9 cellular contexts compared by ENCODE assay signal in genomic region chr17:77208217-77208808, GRCh38.
DNase-seq lines count a peak whose midpoint lies in the region; ATAC-seq and TF ChIP-seq lines count a peak whose summit lies in the region.
"Had no signal": no experiment of that assay in that cellular context is flagged by ENCODE, and none has a peak within 500 bp of the region (broad histone marks: within the 10 kb centered on the region; RNA-seq: fewer than 3 reads in every experiment).

No MANE protein-coding gene starts in this region.

- H3K9me3 Mint-ChIP-seq in activated naive CD4-positive, alpha-beta T cell treated with anti-CD3 and anti-CD28 coated beads, Interleukin-2, amount 50 U/mL, for 72 hours, result no peaks in the 10 kb centered on the region
- no peaks in the 10 kb centered on the region for H3K9me3 Mint-ChIP-seq in T-helper 2 cell treated with Interferon-gamma antibody and Interleukin-4, amounts not matched to agents 5 μg/mL and 100 μg/mL, for 36 hours

- intact Hi-C loops in uterus (cut with DNase I; ENCODE audit: low total_unique reads), result no loop called here

- ATAC-seq in activated naive CD4-positive, alpha-beta T cell treated with anti-CD3 and anti-CD28 coated beads, Interleukin-2, amount 50 U/mL, for 72 hours, result no peak
- no peak for ATAC-seq in GM19467 (IDR thresholded peaks at IDR 0.05; ENCODE audit: unreplicated experiment)
- ATAC-seq in HG02981 (IDR thresholded peaks at IDR 0.05; ENCODE audit: unreplicated experiment), result no peak
- ATAC-seq: mucosa of descending colon had no signal

- H3K4me3 ChIP-seq in astrocyte of the cerebellum (ENCODE audit: low read depth, low read length) (no peak overlapping the region), kidney epithelial cell (ENCODE audit: low read depth, low read length) (no peak overlapping the region), uterus (no peak overlapping the region)
- H3K4me3 ChIP-seq: mucosa of descending colon had no signal

- TF ChIP-seq CTCF in astrocyte of the cerebellum (IDR thresholded peaks at IDR 0.05; ENCODE audit: low read depth, low read length, missing control alignments), result peak; percentile 46
- TF ChIP-seq CTCF in kidney epithelial cell (IDR thresholded peaks at IDR 0.05; ENCODE audit: insufficient read depth, low read length, poor library complexity, severe bottlenecking), result peak; percentile 20
- peak in 3 of 4 experiments; percentile 15 to 49 (median 47) for TF ChIP-seq CTCF in uterus (IDR thresholded peaks at IDR 0.05)

- H3K27ac Mint-ChIP-seq in activated naive CD4-positive, alpha-beta T cell treated with anti-CD3 and anti-CD28 coated beads, Interleukin-2, amount 50 U/mL, for 72 hours, result peak overlapping the region; percentile 37 to 50
- no peak overlapping the region for H3K27ac Mint-ChIP-seq in T-helper 2 cell treated with Interferon-gamma antibody and Interleukin-4, amounts not matched to agents 5 μg/mL and 100 μg/mL, for 36 hours

- H3K36me3 ChIP-seq in kidney epithelial cell (ENCODE audit: control insufficient read depth, insufficient read depth, low read length) (peaks cover 4% of the 10 kb centered on the region), uterus (no peaks in the 10 kb centered on the region)

- peak overlapping the region in 1 of 2 donors; percentile 62 for H3K27ac ChIP-seq in uterus

- peaks cover 15 to 22% of the 10 kb centered on the region in 2 donors for H3K36me3 Mint-ChIP-seq in activated naive CD4-positive, alpha-beta T cell treated with anti-CD3 and anti-CD28 coated beads, Interleukin-2, amount 50 U/mL, for 72 hours
- H3K36me3 Mint-ChIP-seq in T-helper 2 cell treated with Interferon-gamma antibody and Interleukin-4, amounts not matched to agents 5 μg/mL and 100 μg/mL, for 36 hours (ENCODE audit: low read depth), result peaks cover 59% of the 10 kb centered on the region

- no peak for TF ChIP-seq POLR2A in uterus (IDR thresholded peaks at IDR 0.05)

- no peaks in the 10 kb centered on the region for H3K27me3 Mint-ChIP-seq in T-helper 2 cell treated with Interferon-gamma antibody and Interleukin-4, amounts not matched to agents 5 μg/mL and 100 μg/mL, for 36 hours (ENCODE audit: low read depth)

- no peak for DNase-seq in activated naive CD4-positive, alpha-beta T cell treated with anti-CD3 and anti-CD28 coated beads, Interleukin-2, amount 50 U/mL, for 72 hours (ENCODE audit: low spot score in 2 of 2)
- DNase-seq in activated naive CD4-positive, alpha-beta T cell treated with anti-CD3 and anti-CD28 coated beads, Interleukin-2, amount 50 U/mL, for 16 hours, result no peak
- DNase-seq in astrocyte of the cerebellum (ENCODE audit: low read depth), result peak; percentile 20
- DNase-seq in kidney epithelial cell (ENCODE audit: low read depth), result no peak
- peak; percentile 46 to 48 for DNase-seq in uterus
- no peak for DNase-seq in T-helper 2 cell treated with Interferon-gamma antibody and Interleukin-4, amounts not matched to agents 5 μg/mL and 100 μg/mL, for 36 hours (ENCODE audit: low spot score)

- H3K4me1 Mint-ChIP-seq in T-helper 2 cell treated with Interferon-gamma antibody and Interleukin-4, amounts not matched to agents 5 μg/mL and 100 μg/mL, for 36 hours (ENCODE audit: low read depth), result no peaks in the 10 kb centered on the region

- no peaks in the 10 kb centered on the region for H3K9me3 ChIP-seq in uterus
- H3K9me3 ChIP-seq: mucosa of descending colon had no signal

- no peaks in the 10 kb centered on the region for H3K27me3 ChIP-seq in kidney epithelial cell (ENCODE audit: control insufficient read depth, insufficient read depth, low read length)
- H3K27me3 ChIP-seq in uterus, result no peaks in the 10 kb centered on the region

- H3K4me1 ChIP-seq in uterus, result no peaks in the 10 kb centered on the region

- H3K4me3 Mint-ChIP-seq in T-helper 2 cell treated with Interferon-gamma antibody and Interleukin-4, amounts not matched to agents 5 μg/mL and 100 μg/mL, for 36 hours, result no peak overlapping the region

- in situ Hi-C loops in astrocyte of the cerebellum (cut with HindIII; ENCODE audit: low sequenced_read_pairs), result no loop called here

Comparison
In these comparisons a context has a peak if more than half of its experiments do, and no peak if none do; other contexts are left out.
1. DNase-seq: peak in astrocyte of the cerebellum (single experiment) and uterus (2 of 2); none in activated naive CD4-positive, alpha-beta T cell treated with anti-CD3 and anti-CD28 coated beads, Interleukin-2, amount 50 U/mL, for 72 hours (0 of 2), activated naive CD4-positive, alpha-beta T cell treated with anti-CD3 and anti-CD28 coated beads, Interleukin-2, amount 50 U/mL, for 16 hours (single experiment), kidney epithelial cell (single experiment) and T-helper 2 cell treated with Interferon-gamma antibody and Interleukin-4, amounts not matched to agents 5 μg/mL and 100 μg/mL, for 36 hours (single experiment).
2. Peak in every context shown above with its lines, with median percentiles within 50 percentile points of each other: CTCF ChIP-seq.